ENCODE assay signal across 16 cellular contexts in genomic region chr1:67264899-67265298, GRCh38. TPM values are rescaled to one million over a fixed set of nuclear protein-coding genes. Genes with fewer than 3 reads are reported as not detected.
A peak's percentile ranks its signal among the peaks of the same experiment; 100 is the strongest.
DNase-seq lines count a peak whose midpoint lies in the region; ATAC-seq and TF ChIP-seq lines count a peak whose summit lies in the region.
"Had no signal": no experiment of that assay in that cellular context is flagged by ENCODE, and none has a peak within 500 bp of the region (broad histone marks: within the 10 kb centered on the region; RNA-seq: fewer than 3 reads in every experiment).

No MANE protein-coding gene starts in this region.

- H3K14ac ChIP-seq in H9 (ENCODE audit: insufficient read depth, low read length) = no peak overlapping the region

- H4K91ac ChIP-seq in H9 (ENCODE audit: insufficient read length, low read depth, low read length) = no peak overlapping the region

- no peaks in the 10 kb centered on the region for H3K79me2 ChIP-seq in H9 (ENCODE audit: insufficient read depth, low read length)

- no peak for ATAC-seq in activated T-cell treated with anti-CD3 and anti-CD28 coated beads, Interleukin-2, amount 50 U/mL, for 72 hours (replicated peaks in 1 of 2)
- ATAC-seq in GM21576 (IDR thresholded peaks at IDR 0.05; ENCODE audit: unreplicated experiment) = peak; percentile 85
- ATAC-seq in stimulated activated effector memory CD8-positive, alpha-beta T cell treated with anti-CD3 and anti-CD28 coated beads, Interleukin-12 subunit alpha, Interleukin-12 subunit beta, amount 100 ng/mL, for 72 hours = no peak
- ATAC-seq: esophagus mucosa had no signal

- no peaks in the 10 kb centered on the region for H3K9me3 Mint-ChIP-seq in activated T-cell treated with anti-CD3 and anti-CD28 coated beads, Interleukin-2, amount 50 U/mL, for 72 hours
- H3K9me3 Mint-ChIP-seq in T-helper 1 cell treated with Interleukin-12 subunit alpha and Interleukin-12 subunit beta and Interleukin-4 antibody, amounts not matched to agents 30 μg/mL and 1 μg/mL, for 36 hours = peaks cover under 1% of the 10 kb centered on the region
- no peaks in the 10 kb centered on the region for H3K9me3 Mint-ChIP-seq in stimulated activated effector memory CD8-positive, alpha-beta T cell treated with anti-CD3 and anti-CD28 coated beads, Interleukin-12 subunit alpha, Interleukin-12 subunit beta, amount 100 ng/mL, for 72 hours
- no peaks in the 10 kb centered on the region for H3K9me3 Mint-ChIP-seq in H9
- H3K9me3 Mint-ChIP-seq: HFFc6 had no signal

- H3K9ac ChIP-seq in H9 (ENCODE audit: extremely low read depth, insufficient read length, low read length) = no peak overlapping the region

- H3K23me2 ChIP-seq in H9 (ENCODE audit: insufficient read length, low read depth, low read length, poor library complexity, severe bottlenecking) = no peaks in the 10 kb centered on the region

- H2AFZ ChIP-seq in H9 (ENCODE audit: low read length) = no peak overlapping the region

- peaks cover 44% of the 10 kb centered on the region for H3K4me1 Mint-ChIP-seq in activated T-cell treated with anti-CD3 and anti-CD28 coated beads, Interleukin-2, amount 50 U/mL, for 72 hours (ENCODE audit: low read depth)
- H3K4me1 Mint-ChIP-seq in T-helper 1 cell treated with Interleukin-12 subunit alpha and Interleukin-12 subunit beta and Interleukin-4 antibody, amounts not matched to agents 30 μg/mL and 1 μg/mL, for 36 hours (ENCODE audit: low read depth) = peaks cover 44% of the 10 kb centered on the region
- H3K4me1 Mint-ChIP-seq in stimulated activated effector memory CD8-positive, alpha-beta T cell treated with anti-CD3 and anti-CD28 coated beads, Interleukin-12 subunit alpha, Interleukin-12 subunit beta, amount 100 ng/mL, for 72 hours = peaks cover 14% of the 10 kb centered on the region
- peaks cover 33 to 48% of the 10 kb centered on the region in 2 experiments for H3K4me1 Mint-ChIP-seq in H9

- no peak overlapping the region for H3K4ac ChIP-seq in H9 (ENCODE audit: low read depth, low read length)

- no peak overlapping the region for H2BK20ac ChIP-seq in H9 (ENCODE audit: low read depth, low read length, poor library complexity, severe bottlenecking)

- no peak for TF ChIP-seq CTCF in H9 (conservative IDR thresholded peaks at IDR 0.05)
- no peak for TF ChIP-seq CTCF in ascending aorta (IDR thresholded peaks at IDR 0.05)

- peaks cover 5% of the 10 kb centered on the region for H3K27me3 Mint-ChIP-seq in activated T-cell treated with anti-CD3 and anti-CD28 coated beads, Interleukin-2, amount 50 U/mL, for 72 hours (ENCODE audit: low read depth)
- H3K27me3 Mint-ChIP-seq in T-helper 1 cell treated with Interleukin-12 subunit alpha and Interleukin-12 subunit beta and Interleukin-4 antibody, amounts not matched to agents 30 μg/mL and 1 μg/mL, for 36 hours (ENCODE audit: low read depth) = no peaks in the 10 kb centered on the region
- H3K27me3 Mint-ChIP-seq in H9 (ENCODE audit: low read depth) = peaks cover 1% of the 10 kb centered on the region; the same call in 1 of the 2 replicates

- no peak overlapping the region for H3K4me3 ChIP-seq in ascending aorta
- H3K4me3 ChIP-seq: lung, MG63, uterus had no signal

- no peaks in the 10 kb centered on the region for H3K9me3 ChIP-seq in H9 (ENCODE audit: control insufficient read depth, low read depth, low read length)
- H3K9me3 ChIP-seq in ascending aorta = no peaks in the 10 kb centered on the region
- H3K9me3 ChIP-seq: MG63, uterus had no signal

- H3K79me1 ChIP-seq in H9 (ENCODE audit: insufficient read depth, low read depth, low read length, poor library complexity, severe bottlenecking) = no peaks in the 10 kb centered on the region

- no peak overlapping the region for H2BK15ac ChIP-seq in H9 (ENCODE audit: low read depth, low read length)

- H2BK5ac ChIP-seq in H9 (ENCODE audit: insufficient read length, low read length) = no peak overlapping the region

- H3K18ac ChIP-seq in H9 (ENCODE audit: insufficient read length, low read depth, low read length) = no peak overlapping the region

- no peak overlapping the region for H2BK120ac ChIP-seq in H9 (ENCODE audit: low read depth, low read length, poor library complexity, severe bottlenecking)

- DNase-seq in activated T-cell treated with anti-CD3 and anti-CD28 coated beads, Interleukin-2, amount 50 U/mL, for 72 hours = no peak
- DNase-seq in activated T-cell treated with anti-CD3 and anti-CD28 coated beads, Interleukin-2, amount 50 U/mL, for 1 hour = no peak
- DNase-seq in stimulated activated effector memory CD8-positive, alpha-beta T cell treated with anti-CD3 and anti-CD28 coated beads, Interleukin-12 subunit alpha, Interleukin-12 subunit beta, amount 100 ng/mL, for 72 hours (ENCODE audit: low spot score in 2 of 2) = no peak
- no peak for DNase-seq in H9
- no peak for DNase-seq in cerebellum (ENCODE audit: low spot score)
- DNase-seq in ascending aorta (ENCODE audit: low spot score in 2 of 2) = no peak
- DNase-seq: GF-D8, HFFc6, MG63, uterus had no signal

- intact Hi-C loops in ascending aorta (cut with DNase I) = no loop called here

- H3T11ph ChIP-seq in H9 (ENCODE audit: low read length) = no peak overlapping the region

- peak overlapping the region; percentile 46 for H3K27ac Mint-ChIP-seq in activated T-cell treated with anti-CD3 and anti-CD28 coated beads, Interleukin-2, amount 50 U/mL, for 72 hours
- peak overlapping the region; percentile 82 for H3K27ac Mint-ChIP-seq in T-helper 1 cell treated with Interleukin-12 subunit alpha and Interleukin-12 subunit beta and Interleukin-4 antibody, amounts not matched to agents 30 μg/mL and 1 μg/mL, for 36 hours
- H3K27ac Mint-ChIP-seq in stimulated activated effector memory CD8-positive, alpha-beta T cell treated with anti-CD3 and anti-CD28 coated beads, Interleukin-12 subunit alpha, Interleukin-12 subunit beta, amount 100 ng/mL, for 72 hours = peak overlapping the region; percentile 35
- H3K27ac Mint-ChIP-seq in H9 = no peak overlapping the region
- H3K27ac Mint-ChIP-seq: HFFc6 had no signal

- no peak overlapping the region for H2BK12ac ChIP-seq in H9 (ENCODE audit: insufficient read length, low read depth, low read length)

- H3K4me3 Mint-ChIP-seq in activated T-cell treated with anti-CD3 and anti-CD28 coated beads, Interleukin-2, amount 50 U/mL, for 72 hours = peak overlapping the region; percentile 57 to 66
- H3K4me3 Mint-ChIP-seq in T-helper 1 cell treated with Interleukin-12 subunit alpha and Interleukin-12 subunit beta and Interleukin-4 antibody, amounts not matched to agents 30 μg/mL and 1 μg/mL, for 36 hours = peak overlapping the region; percentile 65
- H3K4me3 Mint-ChIP-seq in stimulated activated effector memory CD8-positive, alpha-beta T cell treated with anti-CD3 and anti-CD28 coated beads, Interleukin-12 subunit alpha, Interleukin-12 subunit beta, amount 100 ng/mL, for 72 hours = peak overlapping the region; percentile 33
- no peak overlapping the region for H3K4me3 Mint-ChIP-seq in H9
- H3K4me3 Mint-ChIP-seq: HFFc6 had no signal

- H4K5ac ChIP-seq in H9 (ENCODE audit: insufficient read length, low read depth, low read length) = no peak overlapping the region

- H4K8ac ChIP-seq in H9 (replicated peaks; ENCODE audit: insufficient read length, low read depth, low read length) = no peak overlapping the region

- H3K27ac ChIP-seq in H9 (ENCODE audit: insufficient read length, low read depth, low read length) (no peak overlapping the region), ascending aorta (no peak overlapping the region)
- H3K27ac ChIP-seq: uterus had no signal

- no peaks in the 10 kb centered on the region for H3K27me3 ChIP-seq in H9 (ENCODE audit: insufficient read depth, low read length)
- H3K27me3 ChIP-seq in ascending aorta = no peaks in the 10 kb centered on the region
- H3K27me3 ChIP-seq: MG63, uterus had no signal

- H3K56ac ChIP-seq in H9 (ENCODE audit: insufficient read length, low read depth, low read length) = no peak overlapping the region

- no peaks in the 10 kb centered on the region for H3K36me3 ChIP-seq in ascending aorta
- H3K36me3 ChIP-seq: MG63, uterus had no signal

- no CpG with 5 or more reads among the region's 3 CpGs for WGBS in H9 (ENCODE audit: extremely low coverage, insufficient read length, low lambda C conversion rate)

- no peak overlapping the region for H3K23ac ChIP-seq in H9 (ENCODE audit: insufficient read length, low read depth, low read length)

- no peaks in the 10 kb centered on the region for H4K20me1 ChIP-seq in H9 (ENCODE audit: control insufficient read depth, insufficient read depth, insufficient read length)

- H3K36me3 Mint-ChIP-seq in activated T-cell treated with anti-CD3 and anti-CD28 coated beads, Interleukin-2, amount 50 U/mL, for 72 hours (ENCODE audit: insufficient read depth in 2 of 2) = no peaks in the 10 kb centered on the region
- H3K36me3 Mint-ChIP-seq in T-helper 1 cell treated with Interleukin-12 subunit alpha and Interleukin-12 subunit beta and Interleukin-4 antibody, amounts not matched to agents 30 μg/mL and 1 μg/mL, for 36 hours (ENCODE audit: low read depth) = peaks cover 5% of the 10 kb centered on the region
- H3K36me3 Mint-ChIP-seq in stimulated activated effector memory CD8-positive, alpha-beta T cell treated with anti-CD3 and anti-CD28 coated beads, Interleukin-12 subunit alpha, Interleukin-12 subunit beta, amount 100 ng/mL, for 72 hours = peaks cover 5% of the 10 kb centered on the region
- no peaks in the 10 kb centered on the region for H3K36me3 Mint-ChIP-seq in H9 (ENCODE audit: insufficient read depth in 1 of 3, low read depth in 3 of 3)

- no peak overlapping the region for H2AK5ac ChIP-seq in H9 (ENCODE audit: insufficient read length, low read length)

- H3K4me1 ChIP-seq in H9 (ENCODE audit: insufficient read depth, low read length) (peaks cover 7% of the 10 kb centered on the region), ascending aorta (no peaks in the 10 kb centered on the region)
- H3K4me1 ChIP-seq: uterus had no signal

- H3K4me2 ChIP-seq in H9 (ENCODE audit: insufficient read depth, insufficient read length, low read length) = no peak overlapping the region

RNA-seq across cellular contexts. Expression of gene IL12RB2, which starts 42.8 kb away (rescaled TPM):
- 100 to 1,000 TPM; 128 to 136 TPM for total RNA-seq in activated T-cell treated with anti-CD3 and anti-CD28 coated beads, Interleukin-2, amount 50 U/mL, for 72 hours
- total RNA-seq in H9 (2021) = 0.77 and 0.88 TPM in 2 replicates
- total RNA-seq in cerebellum = 1.3 TPM
- total RNA-seq in ascending aorta = not detected
- total RNA-seq: HFFc6, NCI-H460, osteoblast had no signal

Comparison
In these comparisons a context has a peak if more than half of its experiments do, and no peak if none do; other contexts are left out.
1. H3K27ac Mint-ChIP-seq: peak in activated T-cell treated with anti-CD3 and anti-CD28 coated beads, Interleukin-2, amount 50 U/mL, for 72 hours (single experiment), T-helper 1 cell treated with Interleukin-12 subunit alpha and Interleukin-12 subunit beta and Interleukin-4 antibody, amounts not matched to agents 30 μg/mL and 1 μg/mL, for 36 hours (single experiment) and stimulated activated effector memory CD8-positive, alpha-beta T cell treated with anti-CD3 and anti-CD28 coated beads, Interleukin-12 subunit alpha, Interleukin-12 subunit beta, amount 100 ng/mL, for 72 hours (single experiment); none in H9 (0 of 3).
2. H3K4me3 Mint-ChIP-seq: peak in activated T-cell treated with anti-CD3 and anti-CD28 coated beads, Interleukin-2, amount 50 U/mL, for 72 hours (2 of 2), T-helper 1 cell treated with Interleukin-12 subunit alpha and Interleukin-12 subunit beta and Interleukin-4 antibody, amounts not matched to agents 30 μg/mL and 1 μg/mL, for 36 hours (single experiment) and stimulated activated effector memory CD8-positive, alpha-beta T cell treated with anti-CD3 and anti-CD28 coated beads, Interleukin-12 subunit alpha, Interleukin-12 subunit beta, amount 100 ng/mL, for 72 hours (single experiment); none in H9 (0 of 2).
3. RNA of gene IL12RB2, which starts 42.8 kb away (total RNA-seq): 128 to 136 TPM in activated T-cell treated with anti-CD3 and anti-CD28 coated beads, Interleukin-2, amount 50 U/mL, for 72 hours; 1.3 TPM in cerebellum (single experiment), 0.77 to 0.88 TPM in H9 and not detected in ascending aorta (single experiment); every median in the first group is over 10 times any median in the second.